In the genomic region with DNA sequence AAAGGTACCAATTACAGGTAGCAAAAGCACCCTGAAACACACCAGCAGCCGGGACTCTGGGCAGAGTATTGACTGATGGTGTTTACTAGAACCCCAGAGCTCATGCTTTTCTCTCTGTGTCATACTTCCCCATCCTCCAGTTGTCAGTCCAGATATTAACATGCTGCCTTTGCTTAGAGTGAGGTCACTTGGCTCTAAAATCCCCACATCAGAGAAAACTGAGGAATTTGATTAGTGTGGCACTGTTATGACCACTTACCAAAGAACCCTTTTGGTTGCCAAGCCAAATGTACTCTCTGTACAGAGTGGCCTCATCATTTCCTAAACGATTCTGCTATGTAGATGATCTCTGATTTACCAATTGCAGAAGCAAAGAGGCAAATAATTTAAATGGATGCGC, we compare ENCODE assay signal across 1 cellular context.
TF ChIP-seq lines count a peak whose summit lies in the region.

No MANE protein-coding gene starts in this region.

TF ChIP-seq in IMR-90, 13 proteins besides CTCF, POLR2A, EP300 and RAD21:
- TF ChIP-seq, protein P1, sequence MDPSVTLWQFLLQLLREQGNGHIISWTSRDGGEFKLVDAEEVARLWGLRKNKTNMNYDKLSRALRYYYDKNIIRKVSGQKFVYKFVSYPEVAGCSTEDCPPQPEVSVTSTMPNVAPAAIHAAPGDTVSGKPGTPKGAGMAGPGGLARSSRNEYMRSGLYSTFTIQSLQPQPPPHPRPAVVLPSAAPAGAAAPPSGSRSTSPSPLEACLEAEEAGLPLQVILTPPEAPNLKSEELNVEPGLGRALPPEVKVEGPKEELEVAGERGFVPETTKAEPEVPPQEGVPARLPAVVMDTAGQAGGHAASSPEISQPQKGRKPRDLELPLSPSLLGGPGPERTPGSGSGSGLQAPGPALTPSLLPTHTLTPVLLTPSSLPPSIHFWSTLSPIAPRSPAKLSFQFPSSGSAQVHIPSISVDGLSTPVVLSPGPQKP (IDR thresholded peaks at IDR 0.05; ENCODE audit: borderline replicate concordance, low read depth, low read length) = no peak
- no peak for TF ChIP-seq CHD1 (IDR thresholded peaks at IDR 0.05; ENCODE audit: low read depth, low read length)
- TF ChIP-seq MAFK (IDR thresholded peaks at IDR 0.05; ENCODE audit: low read depth, low read length) = no peak
- TF ChIP-seq, protein P2, sequence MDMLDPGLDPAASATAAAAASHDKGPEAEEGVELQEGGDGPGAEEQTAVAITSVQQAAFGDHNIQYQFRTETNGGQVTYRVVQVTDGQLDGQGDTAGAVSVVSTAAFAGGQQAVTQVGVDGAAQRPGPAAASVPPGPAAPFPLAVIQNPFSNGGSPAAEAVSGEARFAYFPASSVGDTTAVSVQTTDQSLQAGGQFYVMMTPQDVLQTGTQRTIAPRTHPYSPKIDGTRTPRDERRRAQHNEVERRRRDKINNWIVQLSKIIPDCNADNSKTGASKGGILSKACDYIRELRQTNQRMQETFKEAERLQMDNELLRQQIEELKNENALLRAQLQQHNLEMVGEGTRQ (IDR thresholded peaks at IDR 0.05; ENCODE audit: low read depth, low read length) = no peak
- no peak for TF ChIP-seq FOS (IDR thresholded peaks at IDR 0.05; ENCODE audit: low read depth, low read length)
- TF ChIP-seq MAZ (IDR thresholded peaks at IDR 0.05; ENCODE audit: borderline replicate concordance, low read depth, low read length) = no peak
- no peak for TF ChIP-seq CEBPB (IDR thresholded peaks at IDR 0.05; ENCODE audit: low read depth, low read length)
- no peak for TF ChIP-seq RFX5 (IDR thresholded peaks at IDR 0.05; ENCODE audit: low read depth, low read length)
- TF ChIP-seq SMC3 (IDR thresholded peaks at IDR 0.05; ENCODE audit: low read depth, low read length) = no peak
- no peak for TF ChIP-seq BHLHE40 (IDR thresholded peaks at IDR 0.05; ENCODE audit: low read depth, low read length)
- TF ChIP-seq MXI1 (IDR thresholded peaks at IDR 0.05; ENCODE audit: borderline replicate concordance, low read depth, low read length) = no peak
- no peak for TF ChIP-seq NFE2L2 (IDR thresholded peaks at IDR 0.05; ENCODE audit: low read depth, low read length)
- TF ChIP-seq RCOR1 (IDR thresholded peaks at IDR 0.05; ENCODE audit: insufficient replicate concordance, low read length) = no peak
